In the genomic region with DNA sequence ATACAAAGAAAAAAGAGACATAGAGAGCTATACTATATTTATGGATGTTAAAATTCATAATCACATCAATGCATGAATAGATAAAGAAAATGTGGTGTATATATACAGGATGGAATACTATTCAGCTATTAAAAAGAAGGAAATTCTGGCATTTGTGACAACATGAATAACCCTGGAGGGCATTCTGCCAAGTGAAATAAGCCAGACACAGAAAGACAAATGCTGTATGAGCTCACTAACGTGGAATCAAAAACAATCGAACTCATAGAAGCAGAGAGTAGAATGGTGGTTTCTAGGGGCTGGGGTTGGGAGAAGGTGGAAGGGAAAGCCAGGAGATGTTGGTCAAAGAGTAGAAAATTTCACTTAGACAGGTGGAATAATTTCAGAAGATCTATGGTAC, we compare ENCODE assay signal across 18 cellular contexts. TPM values are rescaled to one million over a fixed set of nuclear protein-coding genes. Genes with fewer than 3 reads are reported as not detected.
DNase-seq lines count a peak whose midpoint lies in the region; ATAC-seq, FAIRE-seq and TF ChIP-seq lines count a peak whose summit lies in the region.
"Had no signal": no experiment of that assay in that cellular context is flagged by ENCODE, and none has a peak within 500 bp of the region (broad histone marks: within the 10 kb centered on the region; RNA-seq: fewer than 3 reads in every experiment).

No MANE protein-coding gene starts in this region.

- dilution Hi-C loops in IMR-90 (cut with HindIII; ENCODE audit: low sequenced_read_pairs, unreplicated experiment) = no loop called here
- dilution Hi-C loops in endothelial cell of umbilical vein (cut with MboI; ENCODE audit: extremely low pct_ligation_motif_present, low sequenced_read_pairs) = no loop called here

- no peak overlapping the region for H3K14ac ChIP-seq in IMR-90 (replicated peaks; ENCODE audit: low read depth, low read length)

- TF ChIP-seq RAD21 in IMR-90 (IDR thresholded peaks at IDR 0.05; ENCODE audit: low read length) = no peak

- CTCF ChIA-PET in IMR-90 (lab: Yijun Ruan, JAX) = no interaction called here
- CTCF ChIA-PET in endothelial cell of umbilical vein (lab: Charles Lee) = interaction anchor here (1.2 to 1.6 kb wide), 3 partner anchors 13 to 79 kb away, joined by 3 to 6 read pairs (median 3); no protein-coding TSS in a partner anchor

- H3K4me3 ChIP-seq in IMR-90 (ENCODE audit: insufficient read depth, low read depth, low read length) (no peak overlapping the region), endothelial cell of umbilical vein (replicated peaks in 1 of 3; ENCODE audit: insufficient read depth in 1 of 3, low read depth in 1 of 3, low read length in 3 of 3) (no peak overlapping the region), MM.1S (ENCODE audit: low read length) (no peak overlapping the region)

- H4K20me1 ChIP-seq in IMR-90 (ENCODE audit: insufficient read depth, low read length) (no peaks in the 10 kb centered on the region), endothelial cell of umbilical vein (replicated peaks; ENCODE audit: control insufficient read depth, extremely low read depth, insufficient read depth, low read length) (no peaks in the 10 kb centered on the region), MM.1S (ENCODE audit: insufficient read depth, low read length) (no peaks in the 10 kb centered on the region)

- no peak overlapping the region for H2AFZ ChIP-seq in IMR-90 (replicated peaks; ENCODE audit: low read length, poor library complexity)
- H2AFZ ChIP-seq in endothelial cell of umbilical vein (ENCODE audit: low read depth, low read length) = no peak overlapping the region
- no peak overlapping the region for H2AFZ ChIP-seq in MM.1S (ENCODE audit: low read length)

- no peak overlapping the region for H3K27ac ChIP-seq in IMR-90 (ENCODE audit: insufficient read depth, low read length)
- H3K27ac ChIP-seq in endothelial cell of umbilical vein (ENCODE audit: insufficient read depth, low read depth, low read length) = no peak overlapping the region
- no peak overlapping the region for H3K27ac ChIP-seq in MM.1S (ENCODE audit: low read length)

- intact Hi-C loops in IMR-90 (cut with micrococcal nuclease) = no loop called here
- intact Hi-C loops in endothelial cell of umbilical vein (cut with micrococcal nuclease) = no loop called here

- H4K5ac ChIP-seq in IMR-90 (ENCODE audit: low read depth, low read length) = no peak overlapping the region

- no peak overlapping the region for H2BK5ac ChIP-seq in IMR-90 (ENCODE audit: low read depth, low read length, poor library complexity, severe bottlenecking)

- no peaks in the 10 kb centered on the region for H3F3A ChIP-seq in MM.1S (ENCODE audit: insufficient read depth, low read length)

- H3K56ac ChIP-seq in IMR-90 (ENCODE audit: extremely low read depth, insufficient read depth, low read length) = no peak overlapping the region

- H3K27ac Mint-ChIP-seq in activated naive CD4-positive, alpha-beta T cell treated with anti-CD3 and anti-CD28 coated beads, Interleukin-2, amount 50 U/mL, for 72 hours = no peak overlapping the region
- H3K27ac Mint-ChIP-seq: IgD-negative memory B cell had no signal

- FAIRE-seq in endothelial cell of umbilical vein (lab: Jason Lieb, UNC) = no peak
- FAIRE-seq: G401.6 had no signal

- BruUV-seq in IMR-90 (replicated peaks; lab: Mats Ljungman, UMichigan) = no TSS peak
- no TSS peak for BruUV-seq in endothelial cell of umbilical vein (replicated peaks; lab: Mats Ljungman, UMichigan)

- H3K9me3 ChIP-seq in IMR-90 (ENCODE audit: control insufficient read depth, insufficient read depth, low read length) = no peaks in the 10 kb centered on the region
- H3K9me3 ChIP-seq in endothelial cell of umbilical vein (replicated peaks; ENCODE audit: control insufficient read depth, insufficient read depth, low read length) = no peaks in the 10 kb centered on the region
- no peaks in the 10 kb centered on the region for H3K9me3 ChIP-seq in MM.1S (replicated peaks; ENCODE audit: insufficient read depth, low read length)
- H3K9me3 ChIP-seq: SK-N-SH had no signal

- POLR2A ChIA-PET in IMR-90 (lab: Charles Lee; ENCODE audit: unreplicated experiment) (no interaction called here), endothelial cell of umbilical vein (lab: Charles Lee) (no interaction called here)

- H2BK120ac ChIP-seq in IMR-90 (ENCODE audit: low read depth, low read length) = no peak overlapping the region

- H3K27me3 ChIP-seq in IMR-90 (ENCODE audit: control insufficient read depth, insufficient read depth, low read length) = no peaks in the 10 kb centered on the region
- H3K27me3 ChIP-seq in endothelial cell of umbilical vein (ENCODE audit: control insufficient read depth in 2 of 2, insufficient read depth in 2 of 2, low read length in 2 of 2) = no peaks in the 10 kb centered on the region
- H3K27me3 ChIP-seq in MM.1S (replicated peaks; ENCODE audit: insufficient read depth, low read length) = no peaks in the 10 kb centered on the region

- H3K9me1 ChIP-seq in IMR-90 (ENCODE audit: insufficient read depth, low read length) = no peaks in the 10 kb centered on the region
- H3K9me1 ChIP-seq in endothelial cell of umbilical vein (replicated peaks; ENCODE audit: control insufficient read depth, extremely low read depth, insufficient read depth, low read length) = no peaks in the 10 kb centered on the region

- H3K36me3 ChIP-seq in IMR-90 (ENCODE audit: control insufficient read depth, insufficient read depth, low read length) (no peaks in the 10 kb centered on the region), endothelial cell of umbilical vein (ENCODE audit: control insufficient read depth in 2 of 2, extremely low read depth in 1 of 2, insufficient read depth in 2 of 2, low read length in 2 of 2) (no peaks in the 10 kb centered on the region), MM.1S (replicated peaks; ENCODE audit: insufficient read depth, low read length) (no peaks in the 10 kb centered on the region)

- H3K9ac ChIP-seq in IMR-90 (ENCODE audit: low read depth, low read length) (no peak overlapping the region), endothelial cell of umbilical vein (replicated peaks; ENCODE audit: extremely low read depth, insufficient read depth, low read length) (no peak overlapping the region), MM.1S (ENCODE audit: low read length) (no peak overlapping the region)
- H3K9ac ChIP-seq: SK-N-SH had no signal

- no peak overlapping the region for H2BK20ac ChIP-seq in IMR-90 (ENCODE audit: low read depth, low read length)

- peak; percentile 41 for DNase-seq in IMR-90
- DNase-seq in endothelial cell of umbilical vein (ENCODE audit: low read depth, low spot score) = peak; percentile 8
- peak; percentile 27 for DNase-seq in iris pigment epithelial cell (ENCODE audit: low read depth)
- no peak for DNase-seq in MM.1S
- no peak for DNase-seq in activated naive CD4-positive, alpha-beta T cell treated with anti-CD3 and anti-CD28 coated beads, Interleukin-2, amount 50 U/mL, for 72 hours (ENCODE audit: low spot score in 2 of 2)
- DNase-seq: ACHN; Calu3; CD4-positive, CD25-positive, alpha-beta regulatory T cell; DMS53; NCI-H1417; NCI-H187 treated with DMSO at 0.1 percent for 48 hours; NCI-H526 treated with DMSO at 0.1 percent for 48 hours; SHP77; SK-N-SH had no signal

- peaks cover 7 to 8% of the 10 kb centered on the region in 2 donors for H3K9me3 Mint-ChIP-seq in activated naive CD4-positive, alpha-beta T cell treated with anti-CD3 and anti-CD28 coated beads, Interleukin-2, amount 50 U/mL, for 72 hours

- H3K79me1 ChIP-seq in IMR-90 (ENCODE audit: low read depth in 1 of 2, low read length in 2 of 2) = no peaks in the 10 kb centered on the region

- H3K4ac ChIP-seq in IMR-90 (ENCODE audit: low read depth, low read length) = no peak overlapping the region

- no peak for ATAC-seq in IMR-90 (ENCODE audit: low read depth)
- ATAC-seq in GM21423 (IDR thresholded peaks at IDR 0.05; ENCODE audit: unreplicated experiment) = no peak
- ATAC-seq in HG03175 (IDR thresholded peaks at IDR 0.05; ENCODE audit: unreplicated experiment) = no peak
- ATAC-seq in activated naive CD4-positive, alpha-beta T cell treated with anti-CD3 and anti-CD28 coated beads, Interleukin-2, amount 50 U/mL, for 72 hours = no peak

- no CpG with 5 or more reads among the region's 2 CpGs for WGBS in IMR-90 (ENCODE audit: extremely low coverage in 2 of 2, insufficient read length in 1 of 2), 2 experiments

- H3K23ac ChIP-seq in IMR-90 (ENCODE audit: low read depth, low read length) = no peak overlapping the region

- H4K8ac ChIP-seq in IMR-90 (ENCODE audit: low read depth in 2 of 2, low read length in 2 of 2) = no peak overlapping the region

- TF ChIP-seq POLR2A in IMR-90 (IDR thresholded peaks at IDR 0.05; ENCODE audit: low read depth, low read length) = no peak
- TF ChIP-seq POLR2A in endothelial cell of umbilical vein (IDR thresholded peaks at IDR 0.05; ENCODE audit: low read depth, low read length) = no peak

- TF ChIP-seq CTCF in IMR-90 (conservative IDR thresholded peaks at IDR 0.05; ENCODE audit: low read depth, low read length) = no peak
- no peak for TF ChIP-seq CTCF in endothelial cell of umbilical vein (IDR thresholded peaks at IDR 0.05; ENCODE audit: extremely low read depth in 1 of 2, insufficient read depth in 1 of 2, low read depth in 1 of 2, low read length in 2 of 2)
- TF ChIP-seq CTCF in MM.1S (IDR thresholded peaks at IDR 0.05; ENCODE audit: low read length) = no peak

- no peaks in the 10 kb centered on the region for H3K4me1 ChIP-seq in IMR-90 (ENCODE audit: control insufficient read depth, insufficient read depth, low read length)
- H3K4me1 ChIP-seq in endothelial cell of umbilical vein (ENCODE audit: control insufficient read depth, extremely low read depth, insufficient read depth, low read length) = no peaks in the 10 kb centered on the region
- H3K4me1 ChIP-seq in MM.1S (ENCODE audit: low read length) = no peaks in the 10 kb centered on the region

- no peaks in the 10 kb centered on the region for H3K79me2 ChIP-seq in endothelial cell of umbilical vein (ENCODE audit: control insufficient read depth, insufficient read depth, low read length)
- no peaks in the 10 kb centered on the region for H3K79me2 ChIP-seq in MM.1S (ENCODE audit: low read length)

- in situ Hi-C loops in IMR-90 (cut with MboI; ENCODE audit: low sequenced_read_pairs) = no loop called here

- peaks cover 0 to 16% of the 10 kb centered on the region in 2 donors for H3K36me3 Mint-ChIP-seq in activated naive CD4-positive, alpha-beta T cell treated with anti-CD3 and anti-CD28 coated beads, Interleukin-2, amount 50 U/mL, for 72 hours

- H2BK15ac ChIP-seq in IMR-90 (ENCODE audit: low read depth, low read length) = no peak overlapping the region

- no peaks in the 10 kb centered on the region for H3K9me2 ChIP-seq in MM.1S (replicated peaks; ENCODE audit: insufficient read depth, low read length)
- H3K9me2 ChIP-seq: SK-N-SH had no signal

- H3K18ac ChIP-seq in IMR-90 (ENCODE audit: low read depth, low read length) = no peak overlapping the region

- no peak overlapping the region for H2AK9ac ChIP-seq in IMR-90 (replicated peaks; ENCODE audit: low read depth, low read length, poor library complexity)

- H2AK5ac ChIP-seq in IMR-90 (ENCODE audit: low read depth, low read length) = no peak overlapping the region

- H3K4me2 ChIP-seq in IMR-90 (ENCODE audit: low read depth, low read length) = no peak overlapping the region
- H3K4me2 ChIP-seq in endothelial cell of umbilical vein (ENCODE audit: insufficient read depth, low read length) = no peak overlapping the region
- H3K4me2 ChIP-seq in MM.1S (ENCODE audit: low read depth, low read length) = no peak overlapping the region
- H3K4me2 ChIP-seq: SK-N-SH had no signal

- no peak overlapping the region for H4K91ac ChIP-seq in IMR-90 (ENCODE audit: insufficient read depth, low read depth, low read length)

RNA-seq across cellular contexts. Expression of gene UTP14C, which starts 24.0 kb away (rescaled TPM):
- total RNA-seq in IMR-90 (2012; rRNA removed) = 12.5 and 16.4 TPM in 2 replicates
- polyA plus RNA-seq in IMR-90 (2012; rRNA removed) = 7.1 and 8.2 TPM in 2 replicates
- polyA plus RNA-seq in IMR-90 (2012; cell fraction: cytosol; rRNA removed) = 1.6 and 2.1 TPM in 2 replicates
- 0.85 and 7.2 TPM in 2 replicates for polyA plus RNA-seq in IMR-90 (2012; cell fraction: nucleus; rRNA removed; ENCODE audit: low replicate concordance)
- 9.4 and 10.9 TPM in 2 replicates for total RNA-seq in endothelial cell of umbilical vein
- polyA plus RNA-seq in endothelial cell of umbilical vein = 3.3 and 4.1 TPM in 2 replicates
- 5.0 TPM in 2 replicates for polyA plus RNA-seq in endothelial cell of umbilical vein (2011; cell fraction: cytosol; rRNA removed)
- 4.8 and 6.8 TPM in 2 replicates for polyA plus RNA-seq in endothelial cell of umbilical vein (2011; cell fraction: nucleus; rRNA removed)
- polyA plus RNA-seq in endothelial cell of umbilical vein (2012) = 9.1 TPM in 2 replicates
- polyA minus RNA-seq in endothelial cell of umbilical vein = 6.1 and 9.4 TPM in 2 replicates
- polyA minus RNA-seq in endothelial cell of umbilical vein (2011; cell fraction: cytosol; rRNA and poly(A)+ RNA removed) = 4.2 TPM
- 5.4 and 6.8 TPM in 2 replicates for polyA minus RNA-seq in endothelial cell of umbilical vein (2011; cell fraction: nucleus; rRNA and poly(A)+ RNA removed)
- 1 to 10 TPM; 6.8 to 6.9 TPM for total RNA-seq in activated naive CD4-positive, alpha-beta T cell treated with anti-CD3 and anti-CD28 coated beads, Interleukin-2, amount 50 U/mL, for 72 hours

RNA-seq across cellular contexts. Expression of gene ALG11, which starts 36.3 kb away (rescaled TPM):
- total RNA-seq in IMR-90 (2012; rRNA removed) (12.7 and 25.6 TPM in 2 replicates), endothelial cell of umbilical vein (31.0 and 34.7 TPM in 2 replicates)
- polyA plus RNA-seq in IMR-90 (2012; rRNA removed) (6.5 and 10.0 TPM in 2 replicates), endothelial cell of umbilical vein (4.3 and 6.5 TPM in 2 replicates)
- polyA plus RNA-seq in IMR-90 (2012; cell fraction: cytosol; rRNA removed) = 0.98 and 1.5 TPM in 2 replicates
- polyA plus RNA-seq in IMR-90 (2012; cell fraction: nucleus; rRNA removed; ENCODE audit: low replicate concordance) = 2.8 and 10.4 TPM in 2 replicates
- polyA plus RNA-seq in endothelial cell of umbilical vein (2011; cell fraction: cytosol; rRNA removed) = 5.3 and 5.7 TPM in 2 replicates
- 10.7 and 17.3 TPM in 2 replicates for polyA plus RNA-seq in endothelial cell of umbilical vein (2011; cell fraction: nucleus; rRNA removed)
- 18.3 and 21.5 TPM in 2 replicates for polyA plus RNA-seq in endothelial cell of umbilical vein (2012)
- polyA minus RNA-seq in endothelial cell of umbilical vein = 19.5 and 21.5 TPM in 2 replicates
- polyA minus RNA-seq in endothelial cell of umbilical vein (2011; cell fraction: cytosol; rRNA and poly(A)+ RNA removed) = 6.9 TPM
- 16.7 and 23.0 TPM in 2 replicates for polyA minus RNA-seq in endothelial cell of umbilical vein (2011; cell fraction: nucleus; rRNA and poly(A)+ RNA removed)
- 10 to 100 TPM; 17.0 to 22.6 TPM for total RNA-seq in activated naive CD4-positive, alpha-beta T cell treated with anti-CD3 and anti-CD28 coated beads, Interleukin-2, amount 50 U/mL, for 72 hours

RNA-seq across cellular contexts. Expression of gene ATP7B, which starts 37.3 kb away (rescaled TPM):
- total RNA-seq in IMR-90 (2012; rRNA removed) = 2.2 and 2.7 TPM in 2 replicates
- 2.2 and 2.9 TPM in 2 replicates for polyA plus RNA-seq in IMR-90 (2012; rRNA removed)
- polyA plus RNA-seq in IMR-90 (2012; cell fraction: cytosol; rRNA removed) = 0.97 and 1.7 TPM in 2 replicates
- polyA plus RNA-seq in IMR-90 (2012; cell fraction: nucleus; rRNA removed; ENCODE audit: low replicate concordance) = 7.2 and 9.2 TPM in 2 replicates
- total RNA-seq in endothelial cell of umbilical vein = 8.0 TPM in 2 replicates
- 3.9 and 4.2 TPM in 2 replicates for polyA plus RNA-seq in endothelial cell of umbilical vein
- polyA plus RNA-seq in endothelial cell of umbilical vein (2011; cell fraction: cytosol; rRNA removed) = 2.7 and 3.4 TPM in 2 replicates
- 14.5 and 16.1 TPM in 2 replicates for polyA plus RNA-seq in endothelial cell of umbilical vein (2011; cell fraction: nucleus; rRNA removed)
- polyA plus RNA-seq in endothelial cell of umbilical vein (2012) = 3.7 and 4.9 TPM in 2 replicates
- polyA minus RNA-seq in endothelial cell of umbilical vein = 13.2 and 14.7 TPM in 2 replicates
- polyA minus RNA-seq in endothelial cell of umbilical vein (2011; cell fraction: cytosol; rRNA and poly(A)+ RNA removed) = 2.0 TPM
- polyA minus RNA-seq in endothelial cell of umbilical vein (2011; cell fraction: nucleus; rRNA and poly(A)+ RNA removed) = 13.4 and 14.2 TPM in 2 replicates
- total RNA-seq in activated naive CD4-positive, alpha-beta T cell treated with anti-CD3 and anti-CD28 coated beads, Interleukin-2, amount 50 U/mL, for 72 hours = 1 to 10 TPM in 1 of 2 donors, under 1 TPM in 1; 0.96 to 1.1 TPM
- polyA plus RNA-seq: IgD-negative memory B cell had no signal

Comparison
In these comparisons a context has a peak if more than half of its experiments do, and no peak if none do; other contexts are left out.
1. DNase-seq: peak in IMR-90 (single experiment), endothelial cell of umbilical vein (single experiment) and iris pigment epithelial cell (single experiment); none in MM.1S (single experiment) and activated naive CD4-positive, alpha-beta T cell treated with anti-CD3 and anti-CD28 coated beads, Interleukin-2, amount 50 U/mL, for 72 hours (0 of 2).